ENCODE assay signal across 7 cellular contexts in genomic region chr1:234114648-234115307, GRCh38.
DNase-seq lines count a peak whose midpoint lies in the region; ATAC-seq and TF ChIP-seq lines count a peak whose summit lies in the region.

No MANE protein-coding gene starts in this region.

- peaks cover 1% of the 10 kb centered on the region for H3K4me1 Mint-ChIP-seq in glutamatergic neuron (ENCODE audit: low read depth, unreplicated experiment)

- no peaks in the 10 kb centered on the region for H3K27me3 Mint-ChIP-seq in glutamatergic neuron (ENCODE audit: unreplicated experiment)

- no peaks in the 10 kb centered on the region for H3K36me3 Mint-ChIP-seq in glutamatergic neuron (ENCODE audit: unreplicated experiment)

- DNase-seq in Daoy (ENCODE audit: low read depth) (peak; percentile 51), NCI-H748 treated with DMSO at 0.1 percent for 48 hours (lab: John Stamatoyannopoulos, UW) (peak; percentile 24), glutamatergic neuron (peak; percentile 28), sciatic nerve (ENCODE audit: low spot score) (no peak)
- peak; percentile 22 for DNase-seq in activated naive CD4-positive, alpha-beta T cell treated with anti-CD3 and anti-CD28 coated beads, Interleukin-2, amount 50 U/mL, for 16 hours

- intact Hi-C loops in sciatic nerve (cut with DNase I): no loop called here

- H3K27ac Mint-ChIP-seq in glutamatergic neuron (ENCODE audit: unreplicated experiment): no peak overlapping the region

- peak overlapping the region; percentile 36 for H3K4me3 Mint-ChIP-seq in glutamatergic neuron (ENCODE audit: unreplicated experiment)

- ATAC-seq in HG03175 (IDR thresholded peaks at IDR 0.05; ENCODE audit: unreplicated experiment) (peak; percentile 62), sciatic nerve (peak; percentile 60), GM21717 (IDR thresholded peaks at IDR 0.05; ENCODE audit: unreplicated experiment) (no peak)

- no peaks in the 10 kb centered on the region for H3K9me3 Mint-ChIP-seq in glutamatergic neuron (ENCODE audit: unreplicated experiment)

- peak; percentile 74 for TF ChIP-seq CTCF in glutamatergic neuron (IDR thresholded peaks at IDR 0.05; ENCODE audit: partially characterized antibody, unreplicated experiment)
